Comparison of ENCODE assay signal across 30 cellular contexts in genomic region chr3:25711090-25711489, GRCh38. TPM values are rescaled to one million over a fixed set of nuclear protein-coding genes. Genes with fewer than 3 reads are reported as not detected.
DNase-seq lines count a peak whose midpoint lies in the region; ATAC-seq, FAIRE-seq and TF ChIP-seq lines count a peak whose summit lies in the region.
"Had no signal": no experiment of that assay in that cellular context is flagged by ENCODE, and none has a peak within 500 bp of the region (broad histone marks: within the 10 kb centered on the region; RNA-seq: fewer than 3 reads in every experiment).

No MANE protein-coding gene starts in this region.

- CTCF ChIA-PET in A549 (lab: Yijun Ruan, JAX): no interaction called here
- CTCF ChIA-PET in K562 (lab: Yijun Ruan, JAX; ENCODE audit: low intra/inter-chr PET ratio): no interaction called here

- H3K9me3 ChIP-seq in A549: 0 out of 3 replicates have a peak, but pooled peaks cover 2% of the 10 kb centered on the region
- no peaks in the 10 kb centered on the region for H3K9me3 ChIP-seq in K562 (replicated peaks; ENCODE audit: control insufficient read depth, insufficient read depth, low read depth, low read length)
- H3K9me3 ChIP-seq: BE2C, Caco-2 had no signal

- TF ChIP-seq RAD21 in A549 (conservative IDR thresholded peaks at IDR 0.05 in 1 of 2, IDR thresholded peaks at IDR 0.05 in 1 of 2): no peak
- no peak for TF ChIP-seq RAD21 in K562 (CRISPR knock-in tag; conservative IDR thresholded peaks at IDR 0.05 in 1 of 2, IDR thresholded peaks at IDR 0.05 in 1 of 2)

- no peak overlapping the region for H3K9ac ChIP-seq in K562 (ENCODE audit: insufficient read depth in 1 of 2, low read depth in 2 of 2, low read length in 2 of 2)
- H3K9ac ChIP-seq: BLaER1; BLaER1 treated with 17β-estradiol and CSF1 and Interleukin-3, amounts not matched to agents 10 nM and 100 nM had no signal

- H3K27ac ChIP-seq in A549 (no peak overlapping the region), K562 (ENCODE audit: extremely low read depth, low read depth, low read length) (no peak overlapping the region)
- H3K27ac ChIP-seq: 22Rv1; BLaER1; BLaER1 treated with 17β-estradiol and CSF1 and Interleukin-3, amounts not matched to agents 10 nM and 100 nM; C4-2B had no signal

- H3K4me3 ChIP-seq in A549 (no peak overlapping the region), K562 (no peak overlapping the region)
- H3K4me3 ChIP-seq: BLaER1; BLaER1 treated with 17β-estradiol and CSF1 and Interleukin-3, amounts not matched to agents 10 nM and 100 nM had no signal

- no peak overlapping the region for H2AFZ ChIP-seq in K562 (ENCODE audit: low read depth, low read length)

- in situ Hi-C loops in K562 (cut with MboI): no loop called here

- H4K20me1 ChIP-seq in K562 (replicated peaks; ENCODE audit: control insufficient read depth, insufficient read depth, low read length): no peaks in the 10 kb centered on the region
- H4K20me1 ChIP-seq: BLaER1; BLaER1 treated with 17β-estradiol and CSF1 and Interleukin-3, amounts not matched to agents 10 nM and 100 nM had no signal

- H3K4me2 ChIP-seq in A549 (no peak overlapping the region), K562 (ENCODE audit: insufficient read depth, low read length) (no peak overlapping the region)
- H3K4me2 ChIP-seq: BLaER1; BLaER1 treated with 17β-estradiol and CSF1 and Interleukin-3, amounts not matched to agents 10 nM and 100 nM had no signal

- ATAC-seq in A549 (no peak), K562 (no peak)
- ATAC-seq: CD8-positive, alpha-beta T cell had no signal

- WGBS in A549 (ENCODE audit: missing lambda C conversion rate): 80% methylated on average over 2 of the region's 2 CpGs
- WGBS in K562 (ENCODE audit: insufficient coverage, low coverage, missing lambda C conversion rate): 39% methylated on average over 2 of the region's 2 CpGs

- peaks cover 0 to 5% of the 10 kb centered on the region in 2 experiments; a peak in 2 of 5 replicates for H3K27me3 ChIP-seq in K562 (ENCODE audit: control insufficient read depth in 2 of 2, insufficient read depth in 2 of 2, low read length in 2 of 2)
- H3K27me3 ChIP-seq: BE2C; BLaER1; BLaER1 treated with 17β-estradiol and CSF1 and Interleukin-3, amounts not matched to agents 10 nM and 100 nM had no signal

- no peak for DNase-seq in A549 (ENCODE audit: low read depth in 1 of 2, low spot score in 1 of 2)
- DNase-seq in K562 (ENCODE audit: extremely low read depth in 1 of 4, low spot score in 3 of 4): no peak
- DNase-seq in NCI-H1105 treated with DMSO at 0.1 percent for 48 hours (lab: John Stamatoyannopoulos, UW): no peak
- DNase-seq in GM10266 (ENCODE audit: extremely low spot score): no peak
- DNase-seq: 8988T; ACHN; AML-193; BE2C; C1 segment of cervical spinal cord; Caco-2; Calu3; CD4-positive, alpha-beta memory T cell; CD4-positive, alpha-beta T cell; CD4-positive, CD25-positive, alpha-beta regulatory T cell; CD8-positive, alpha-beta memory T cell; CD8-positive, alpha-beta T cell; COR-L47; DMS 273 treated with DMSO at 0.1 percent for 48 hours; DMS153; DMS53; DMS79; DMS79 treated with DMSO at 0.1 percent for 48 hours; DND-41; EL had no signal

- BruUV-seq in K562 (replicated peaks; lab: Mats Ljungman, UMichigan): no TSS peak

- TF ChIP-seq CTCF in A549 (IDR thresholded peaks at IDR 0.05) (no peak), K562 (IDR thresholded peaks at IDR 0.05 in 2 of 3, conservative IDR thresholded peaks at IDR 0.05 in 1 of 3; ENCODE audit: insufficient read depth in 2 of 3, low read depth in 1 of 3, low read length in 3 of 3) (no peak), GM10266 (IDR thresholded peaks at IDR 0.05; ENCODE audit: control insufficient read depth, insufficient read depth, low read depth, missing control alignments) (no peak)

- no peaks in the 10 kb centered on the region for H3K4me1 ChIP-seq in A549
- no peaks in the 10 kb centered on the region for H3K4me1 ChIP-seq in K562 (replicated peaks in 1 of 2; ENCODE audit: control insufficient read depth in 2 of 2, insufficient read depth in 2 of 2, low read length in 2 of 2)
- H3K4me1 ChIP-seq: BE2C, Caco-2 had no signal

- no peak for FAIRE-seq in A549 (lab: Jason Lieb, UNC)
- no peak for FAIRE-seq in K562 (lab: Jason Lieb, UNC)
- FAIRE-seq: A204.1, D721Med had no signal

- TF ChIP-seq POLR2A in A549 (IDR thresholded peaks at IDR 0.05; ENCODE audit: low read length): no peak
- TF ChIP-seq POLR2A in K562 (conservative IDR thresholded peaks at IDR 0.05): no peak

- no peaks in the 10 kb centered on the region for H3K9me1 ChIP-seq in K562 (ENCODE audit: control insufficient read depth, insufficient read depth, low read length)

- intact Hi-C loops in K562 (cut with micrococcal nuclease): no loop called here

- H3K36me3 ChIP-seq in K562 (ENCODE audit: control insufficient read depth, insufficient read depth, low read length): no peaks in the 10 kb centered on the region
- H3K36me3 ChIP-seq: BE2C, BLaER1 had no signal

- POLR2A ChIA-PET in A549 (lab: Yijun Ruan, JAX): no interaction called here
- POLR2A ChIA-PET in K562 (lab: Yijun Ruan, JAX): interaction anchor here (1.1 kb wide), 1 partner anchor 144 kb away, joined by 3 read pairs; no protein-coding TSS in a partner anchor

- no peak for TF ChIP-seq EP300 in A549 (IDR thresholded peaks at IDR 0.05)
- TF ChIP-seq EP300 in K562 (IDR thresholded peaks at IDR 0.05; ENCODE audit: low read length): no peak

- no peaks in the 10 kb centered on the region for H3K79me2 ChIP-seq in K562 (ENCODE audit: control insufficient read depth, insufficient read depth, low read length)

TF ChIP-seq in A549, 52 proteins besides CTCF, POLR2A, EP300 and RAD21:
- no peak for TF ChIP-seq ZFP36 (IDR thresholded peaks at IDR 0.05; ENCODE audit: borderline replicate concordance, partially characterized antibody)
- TF ChIP-seq CHD2 (IDR thresholded peaks at IDR 0.05; ENCODE audit: low read length, partially characterized antibody): no peak
- peak; percentile 22 for TF ChIP-seq MAFK (IDR thresholded peaks at IDR 0.05; ENCODE audit: partially characterized antibody)

TF ChIP-seq in K562, 482 proteins besides CTCF, POLR2A, EP300 and RAD21 (continues in another document):
- TF ChIP-seq ZNF592 (IDR thresholded peaks at IDR 0.05) (no peak), MYC (IDR thresholded peaks at IDR 0.05; ENCODE audit: low read depth, low read length) (no peak), MYC (CRISPR knock-in tag; IDR thresholded peaks at IDR 0.05; ENCODE audit: borderline replicate concordance, low read depth) (no peak), ZNF316 (IDR thresholded peaks at IDR 0.05) (peak; percentile 81), ZNF263 (CRISPR knock-in tag; IDR thresholded peaks at IDR 0.05; ENCODE audit: borderline replicate concordance) (no peak), MAFG (tag; conservative IDR thresholded peaks at IDR 0.05) (peak; percentile 27; the same call in 1 of the 2 replicates)

RNA-seq across cellular contexts. Expression of gene TOP2B, which starts 46.4 kb away (rescaled TPM):
- polyA plus RNA-seq in A549 (2011; rRNA removed) (85.5 and 95.7 TPM in 2 replicates), A549 (2017; fragmentation: RNase III; extraction: RNeasy Plus Mini Kit Qiagen cat#74134 plus additional on column Dnase treatment) (65.7 to 67.5 TPM (median 65.8 TPM) in 3 replicates), K562 (2011; rRNA removed) (66.0 and 103 TPM in 2 replicates), K562 (2014; fragmentation: Illumina TruSeq; extraction: Trizol) (141 and 166 TPM in 2 replicates), K562 (2014; fragmentation: Nextera tagmentation; extraction: Ambion mirVana) (10 to 100 TPM; 45.3 to 57.8 TPM), K562 (2014; rRNA removed) (102 and 134 TPM in 2 replicates)
- 16.0 and 18.0 TPM in 2 replicates for polyA plus RNA-seq in A549 (2012; cell fraction: cytosol; rRNA removed)
- 8.6 and 20.7 TPM in 2 replicates for polyA plus RNA-seq in A549 (2012; cell fraction: nucleus; rRNA removed)
- 26.3 and 29.7 TPM in 2 replicates for polyA minus RNA-seq in A549 (2011; rRNA and poly(A)+ RNA removed)
- total RNA-seq in K562 (2011; cell fraction: chromatin; rRNA removed; ENCODE audit: low replicate concordance): 34.4 and 197 TPM in 2 replicates
- total RNA-seq in K562 (2011; cell fraction: nucleolus; rRNA removed): 11.8 and 19.3 TPM in 2 replicates
- total RNA-seq in K562 (2011; cell fraction: nucleoplasm; rRNA removed): 35.7 and 45.5 TPM in 2 replicates
- total RNA-seq in K562 (2014; rRNA removed) (107 and 130 TPM in 2 replicates), K562 (2014; rRNA removed; fragmentation: Illumina TruSeq; extraction: Trizol) (159 and 195 TPM in 2 replicates), K562 (2015; rRNA removed; fragmentation: Illumina TruSeq; extraction: Trizol) (179 and 186 TPM in 2 replicates), K562 (2021) (131 and 159 TPM in 2 replicates)
- polyA plus RNA-seq in K562 (2011; cell fraction: cytosol; rRNA removed): 8.5 and 26.9 TPM in 2 replicates
- 26.6 and 45.8 TPM in 2 replicates for polyA plus RNA-seq in K562 (2011; cell fraction: nucleus; rRNA removed)
- 115 and 117 TPM in 2 replicates for polyA plus RNA-seq in K562 (2012)
- polyA minus RNA-seq in K562 (2011; rRNA and poly(A)+ RNA removed): 154 and 181 TPM in 2 replicates
- polyA minus RNA-seq in K562 (2011; cell fraction: cytosol; rRNA and poly(A)+ RNA removed): 55.0 and 70.0 TPM in 2 replicates
- polyA minus RNA-seq in K562 (2011; cell fraction: nucleus; rRNA and poly(A)+ RNA removed): 46.3 and 98.4 TPM in 2 replicates

Comparison
In these comparisons a context has a peak if more than half of its experiments do, and no peak if none do; other contexts are left out.
1. Of the 35 proteins assayed by ChIP-seq in both K562 and A549: peak only in K562: none; only in A549: MAFK; in both: none; in neither: 34.